19 cellular contexts compared by ENCODE assay signal in the genomic region with DNA sequence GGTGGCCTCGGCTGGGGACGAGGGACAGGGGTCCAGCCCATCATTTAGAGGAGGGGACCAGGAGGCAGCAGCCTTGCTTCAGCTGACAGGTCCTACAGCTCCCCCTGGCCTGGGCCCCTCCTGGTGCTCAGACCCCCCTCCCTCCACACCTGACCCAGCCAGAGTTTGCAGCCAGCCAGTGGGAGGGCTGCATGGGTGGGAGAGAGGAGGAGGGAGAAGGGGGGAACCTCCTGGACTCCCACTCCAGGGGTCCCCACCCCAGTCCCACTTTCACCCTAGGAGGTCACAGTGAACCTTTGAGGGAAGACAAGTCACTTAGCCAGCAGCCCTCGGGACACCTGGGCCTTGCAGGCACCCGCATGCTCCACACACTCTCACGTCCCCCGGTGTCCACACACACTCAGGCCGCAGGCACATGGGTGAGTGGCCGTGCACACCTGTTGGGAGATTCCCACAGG.
"Had no signal": no experiment of that assay in that cellular context is flagged by ENCODE, and none has a peak within 500 bp of the region (broad histone marks: within the 10 kb centered on the region; RNA-seq: fewer than 3 reads in every experiment).

No MANE protein-coding gene starts in this region.

- H3K4me3 ChIP-seq: coronary artery, left lung, pancreas, thyroid gland, uterus had no signal

- H3K9me3 Mint-ChIP-seq: activated CD4-positive, alpha-beta T cell treated with anti-CD3 and anti-CD28 coated beads, Interleukin-2, amount 10 ng/mL, durations not matched to agents 7 days and 5 days; central memory CD8-positive, alpha-beta T cell had no signal

- H3K27ac ChIP-seq: coronary artery, left lung, neutrophil, thyroid gland, uterus had no signal

- H3K27me3 ChIP-seq: thyroid gland, uterus had no signal

- H3K4me1 ChIP-seq: left lung had no signal

- DNase-seq: activated CD4-positive, alpha-beta T cell treated with anti-CD3 and anti-CD28 coated beads, Interleukin-2, amount 10 ng/mL, durations not matched to agents 7 days and 5 days; activated CD8-positive, alpha-beta memory T cell treated with anti-CD3 and anti-CD28 coated beads, Interleukin-2, amount 50 U/mL, for 48 hours; activated effector memory CD4-positive, alpha-beta T cell treated with Interleukin-2 at 50 U/mL for 16 hours; activated naive CD4-positive, alpha-beta T cell treated with anti-CD3 and anti-CD28 coated beads, Interleukin-2, amount 50 U/mL, for 16 hours; activated T-cell treated with anti-CD3 and anti-CD28 coated beads, Interleukin-2, amount 50 U/mL, for 48 hours; aorta; stimulated activated CD4-positive, alpha-beta T cell treated with anti-CD3 and anti-CD28 coated beads, Interleukin-12 subunit alpha, Interleukin-12 subunit beta, amount 100 ng/mL, for 4 hours; stimulated activated CD4-positive, alpha-beta T cell treated with anti-CD3 and anti-CD28 coated beads, Interleukin-1b, Interleukin-23, amount 100 ng/mL, for 48 hours; stimulated activated CD8-positive, alpha-beta memory T cell treated with anti-CD3 and anti-CD28 coated beads, Interleukin-4, amount 100 ng/mL, for 48 hours; stimulated activated naive CD4-positive, alpha-beta T cell; T-helper 1 cell; T-helper 9 cell; thyroid gland had no signal

- H3K4me3 Mint-ChIP-seq: activated CD4-positive, alpha-beta T cell treated with anti-CD3 and anti-CD28 coated beads, Interleukin-2, amount 10 ng/mL, durations not matched to agents 7 days and 5 days; central memory CD8-positive, alpha-beta T cell had no signal

- H3K4me1 Mint-ChIP-seq: activated CD4-positive, alpha-beta T cell treated with anti-CD3 and anti-CD28 coated beads, Interleukin-2, amount 10 ng/mL, durations not matched to agents 7 days and 5 days; central memory CD8-positive, alpha-beta T cell had no signal

- H3K9me3 ChIP-seq: left lung, neutrophil, pancreas, thyroid gland, uterus had no signal

- H3K36me3 ChIP-seq: left lung, neutrophil, pancreas, thyroid gland, uterus had no signal
